Comparison of ENCODE assay signal across 21 cellular contexts in genomic region chr2:102967451-102967850, GRCh38.
DNase-seq lines count a peak whose midpoint lies in the region; FAIRE-seq and TF ChIP-seq lines count a peak whose summit lies in the region.
"Had no signal": no experiment of that assay in that cellular context is flagged by ENCODE, and none has a peak within 500 bp of the region (broad histone marks: within the 10 kb centered on the region; RNA-seq: fewer than 3 reads in every experiment).

No MANE protein-coding gene starts in this region.

- no peak overlapping the region for H3K27ac Mint-ChIP-seq in astrocyte (ENCODE audit: unreplicated experiment)
- H3K27ac Mint-ChIP-seq: IgD-negative memory B cell, nephron progenitor cell had no signal

- no peaks in the 10 kb centered on the region for H3K9me3 ChIP-seq in astrocyte (ENCODE audit: insufficient read depth, low read depth, low read length)
- H3K9me3 ChIP-seq in uterus, result no peaks in the 10 kb centered on the region
- H3K9me3 ChIP-seq: psoas muscle had no signal

- no peak for TF ChIP-seq POLR2A in uterus (IDR thresholded peaks at IDR 0.05)

- H3K27me3 ChIP-seq in astrocyte (ENCODE audit: insufficient read depth, low read length) (no peaks in the 10 kb centered on the region), uterus (no peaks in the 10 kb centered on the region)

- H3K79me2 ChIP-seq in astrocyte (ENCODE audit: insufficient read depth, low read length), result no peaks in the 10 kb centered on the region

- no peak overlapping the region for H3K4me3 Mint-ChIP-seq in astrocyte (ENCODE audit: unreplicated experiment)
- H3K4me3 Mint-ChIP-seq: IgD-negative memory B cell, nephron progenitor cell had no signal

- no peaks in the 10 kb centered on the region for H3K36me3 ChIP-seq in astrocyte (ENCODE audit: insufficient read depth, low read length)
- H3K36me3 ChIP-seq in uterus, result no peaks in the 10 kb centered on the region

- no peak for TF ChIP-seq CTCF in astrocyte (IDR thresholded peaks at IDR 0.05; ENCODE audit: insufficient read depth, low read depth, low read length)
- TF ChIP-seq CTCF in retinal pigment epithelial cell (conservative IDR thresholded peaks at IDR 0.05; ENCODE audit: low read depth, low read length), result no peak
- TF ChIP-seq CTCF in GM13976 (IDR thresholded peaks at IDR 0.05; ENCODE audit: borderline replicate concordance, control extremely low read depth, extremely low read depth, insufficient read depth, missing control alignments), result no peak
- no peak for TF ChIP-seq CTCF in uterus (IDR thresholded peaks at IDR 0.05)

- peaks cover 2% of the 10 kb centered on the region for H3K4me1 Mint-ChIP-seq in astrocyte (ENCODE audit: low read depth, unreplicated experiment)
- H3K4me1 Mint-ChIP-seq: IgD-negative memory B cell, nephron progenitor cell had no signal

- no peaks in the 10 kb centered on the region for H4K20me1 ChIP-seq in astrocyte (ENCODE audit: insufficient read depth, low read length)

- no peaks in the 10 kb centered on the region for H3K36me3 Mint-ChIP-seq in astrocyte (ENCODE audit: low read depth, unreplicated experiment)
- H3K36me3 Mint-ChIP-seq: IgD-negative memory B cell had no signal

- H3K9ac ChIP-seq in astrocyte (ENCODE audit: low read length), result no peak overlapping the region

- H3K4me3 ChIP-seq in astrocyte (ENCODE audit: insufficient read depth, low read depth, low read length) (no peak overlapping the region), retinal pigment epithelial cell (ENCODE audit: low read length) (no peak overlapping the region), uterus (no peak overlapping the region)
- H3K4me3 ChIP-seq: PC-9, psoas muscle had no signal

- DNase-seq in GM03348 (ENCODE audit: low spot score), result peak; percentile 52
- peak; percentile 41 for DNase-seq in NCI-H1694 (lab: John Stamatoyannopoulos, UW)
- peak; percentile 87 for DNase-seq in astrocyte (ENCODE audit: low read depth)
- peak; percentile 66 for DNase-seq in retinal pigment epithelial cell (ENCODE audit: low read depth)
- DNase-seq in GM13976 (ENCODE audit: low spot score), result no peak
- DNase-seq in uterus, result no peak
- DNase-seq in NCI-H146 (lab: John Stamatoyannopoulos, UW), result no peak
- DNase-seq: activated CD4-positive, alpha-beta T cell treated with anti-CD3 and anti-CD28 coated beads for 4 hours; activated effector memory CD4-positive, alpha-beta T cell treated with Interleukin-2 at 50 U/mL for 16 hours; C1 segment of cervical spinal cord; foreskin fibroblast; H7; left cardiac atrium; NCI-H2081 treated with DMSO at 0.1 percent for 48 hours; NCI-H69; nephron progenitor cell; psoas muscle; stimulated activated CD8-positive, alpha-beta memory T cell treated with anti-CD3 and anti-CD28 coated beads, Interleukin-4, amount 100 ng/mL, for 48 hours had no signal

- H3K4me1 ChIP-seq in astrocyte (ENCODE audit: insufficient read depth, low read length) (peaks cover 12% of the 10 kb centered on the region), uterus (no peaks in the 10 kb centered on the region)
- H3K4me1 ChIP-seq: psoas muscle had no signal

- H3K4me2 ChIP-seq in astrocyte (ENCODE audit: low read length), result peak overlapping the region; percentile 42
- H3K4me2 ChIP-seq: PC-9 had no signal

- H3K27ac ChIP-seq in astrocyte (ENCODE audit: low read depth, low read length) (peak overlapping the region; percentile 13), uterus (no peak overlapping the region)
- H3K27ac ChIP-seq: PC-9, psoas muscle had no signal

- H3K9me3 Mint-ChIP-seq in astrocyte (ENCODE audit: unreplicated experiment), result no peaks in the 10 kb centered on the region
- H3K9me3 Mint-ChIP-seq: IgD-negative memory B cell, nephron progenitor cell had no signal

- in situ Hi-C loops in GM13976 (cut with MboI; ENCODE audit: low sequenced_read_pairs, unreplicated experiment), result no loop called here

- FAIRE-seq in astrocyte (lab: Jason Lieb, UNC), result no peak
- FAIRE-seq: TTC549 had no signal

- no peaks in the 10 kb centered on the region for H3K27me3 Mint-ChIP-seq in astrocyte (ENCODE audit: low read depth, unreplicated experiment)
- H3K27me3 Mint-ChIP-seq: IgD-negative memory B cell had no signal

- H2AFZ ChIP-seq in astrocyte (ENCODE audit: low read depth, low read length), result no peak overlapping the region
- H2AFZ ChIP-seq: PC-9 had no signal

- intact Hi-C loops in uterus (cut with DNase I; ENCODE audit: low total_unique reads), result no loop called here

Comparison
In these comparisons a context has a peak if more than half of its experiments do, and no peak if none do; other contexts are left out.
1. DNase-seq: peak in GM03348 (single experiment), NCI-H1694 (single experiment), astrocyte (single experiment) and retinal pigment epithelial cell (single experiment); none in GM13976 (single experiment), uterus (0 of 2) and NCI-H146 (single experiment).